Comparison of ENCODE assay signal across 14 cellular contexts in the genomic region with DNA sequence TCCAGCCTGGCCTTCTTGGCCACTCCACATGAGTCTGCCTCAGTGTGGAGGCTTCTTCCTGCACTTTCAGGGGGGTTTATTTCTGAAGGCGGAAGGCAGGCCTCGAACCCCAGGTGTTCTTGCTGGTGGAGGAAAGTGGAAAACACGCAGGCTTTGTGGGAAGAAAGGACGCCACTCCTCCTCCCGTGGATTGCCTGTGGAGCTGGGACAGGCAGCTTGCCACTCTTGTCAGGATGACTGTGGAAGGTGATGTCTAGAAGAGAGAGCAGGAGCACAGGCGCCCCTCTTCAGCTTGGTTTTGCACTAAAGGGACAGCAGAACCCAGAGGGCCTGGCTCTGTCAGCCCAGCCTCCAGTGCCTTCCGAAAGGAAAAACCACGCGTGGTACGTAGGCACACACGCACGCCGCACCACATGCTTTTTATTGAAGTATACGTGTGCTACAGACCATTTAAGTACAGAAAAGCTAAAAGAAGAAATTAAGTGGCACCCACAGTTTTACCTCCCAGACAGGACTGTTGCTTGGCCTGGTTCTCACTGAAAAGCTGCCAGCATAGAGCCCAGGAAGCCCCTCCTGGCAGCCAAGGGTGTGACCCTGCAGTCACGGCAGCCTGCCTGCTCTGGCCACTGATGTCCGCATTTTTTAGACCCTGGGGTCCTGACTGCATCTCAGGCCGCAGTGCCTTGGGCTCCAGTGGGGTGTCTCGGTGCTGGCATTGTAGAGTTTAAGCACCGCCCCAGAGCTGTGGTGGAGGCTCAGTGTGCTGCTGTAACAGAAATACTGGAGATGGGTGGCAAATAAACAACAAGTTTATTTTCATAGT. TPM values are rescaled to one million over a fixed set of nuclear protein-coding genes. Genes with fewer than 3 reads are reported as not detected.
DNase-seq lines count a peak whose midpoint lies in the region; ATAC-seq and TF ChIP-seq lines count a peak whose summit lies in the region.
"Had no signal": no experiment of that assay in that cellular context is flagged by ENCODE, and none has a peak within 500 bp of the region (broad histone marks: within the 10 kb centered on the region; RNA-seq: fewer than 3 reads in every experiment).

No MANE protein-coding gene starts in this region.

- CTCF ChIA-PET in activated naive CD4-positive, alpha-beta T cell treated with anti-CD3 and anti-CD28 coated beads, Interleukin-2, amount 10 ng/mL, durations not matched to agents 7 days and 5 days (lab: Charles Lee) = interaction anchor here (0.8 to 4.2 kb wide), 7 partner anchors 9 to 140 kb away, joined by 3 to 21 read pairs (median 4); no protein-coding TSS in a partner anchor
- CTCF ChIA-PET in activated CD4-positive, alpha-beta memory T cell treated with anti-CD3 and anti-CD28 coated beads for 36 hours (lab: Charles Lee) = interaction anchor here (1.1 to 3.5 kb wide), 6 partner anchors 9 to 141 kb away, joined by 4 to 22 read pairs (median 18); partner anchors contain the start of gene KLF13

- H3K9me3 ChIP-seq in lower lobe of right lung (no peaks in the 10 kb centered on the region), thymus (ENCODE audit: control insufficient read depth) (no peaks in the 10 kb centered on the region)
- H3K9me3 ChIP-seq: pancreas had no signal

- peak; percentile 21 for DNase-seq in activated naive CD4-positive, alpha-beta T cell treated with anti-CD3 and anti-CD28 coated beads, Interleukin-2, amount 10 ng/mL, durations not matched to agents 7 days and 5 days
- no peak for DNase-seq in activated naive CD4-positive, alpha-beta T cell treated with anti-CD3 and anti-CD28 coated beads, Interleukin-2, amount 50 U/mL, for 16 hours
- DNase-seq in activated CD4-positive, alpha-beta memory T cell treated with anti-CD3 and anti-CD28 coated beads for 36 hours = no peak
- DNase-seq in lower lobe of right lung = no peak
- DNase-seq in germinal center (ENCODE audit: low spot score) = no peak
- DNase-seq in COLO829 (ENCODE audit: low spot score) = no peak
- no peak for DNase-seq in NCI-H1436 treated with DMSO at 0.1 percent for 48 hours (lab: John Stamatoyannopoulos, UW)
- DNase-seq: cerebellar nuclear complex, DMS79 treated with DMSO at 0.1 percent for 48 hours, mammary epithelial cell, NCI-H446, OCI-M1 had no signal

- no peak overlapping the region for H3K4me3 ChIP-seq in lower lobe of right lung
- H3K4me3 ChIP-seq in thymus (ENCODE audit: low read length) = no peak overlapping the region
- H3K4me3 ChIP-seq: pancreas had no signal

- H3K27ac Mint-ChIP-seq in activated naive CD4-positive, alpha-beta T cell treated with anti-CD3 and anti-CD28 coated beads, Interleukin-2, amount 10 ng/mL, durations not matched to agents 7 days and 5 days = peak overlapping the region; percentile 99
- H3K27ac Mint-ChIP-seq in activated CD4-positive, alpha-beta memory T cell treated with anti-CD3 and anti-CD28 coated beads for 36 hours = peak overlapping the region; percentile 100

- POLR2A ChIA-PET in activated CD4-positive, alpha-beta memory T cell treated with anti-CD3 and anti-CD28 coated beads for 36 hours (lab: Charles Lee) = interaction anchor here (1.6 to 7.5 kb wide), 7 partner anchors 12 to 111 kb away, joined by 3 to 97 read pairs (median 18); partner anchors contain the start of gene KLF13

- ATAC-seq in lower lobe of right lung = no peak
- ATAC-seq: pancreas had no signal

- H3K4me1 ChIP-seq in lower lobe of right lung = peaks cover 100% of the 10 kb centered on the region
- H3K4me1 ChIP-seq in thymus (ENCODE audit: control insufficient read depth, insufficient read depth, low read length) = peaks cover 97% of the 10 kb centered on the region

- H3K36me3 Mint-ChIP-seq in activated naive CD4-positive, alpha-beta T cell treated with anti-CD3 and anti-CD28 coated beads, Interleukin-2, amount 10 ng/mL, durations not matched to agents 7 days and 5 days = peaks cover 53% of the 10 kb centered on the region
- peaks cover 41% of the 10 kb centered on the region for H3K36me3 Mint-ChIP-seq in activated CD4-positive, alpha-beta memory T cell treated with anti-CD3 and anti-CD28 coated beads for 36 hours

- H3K27ac ChIP-seq in lower lobe of right lung (peak overlapping the region; percentile 88), thymus (ENCODE audit: low read depth) (peak overlapping the region; percentile 83)
- H3K27ac ChIP-seq: pancreas had no signal

- H3K9me3 Mint-ChIP-seq in activated naive CD4-positive, alpha-beta T cell treated with anti-CD3 and anti-CD28 coated beads, Interleukin-2, amount 10 ng/mL, durations not matched to agents 7 days and 5 days = no peaks in the 10 kb centered on the region
- H3K9me3 Mint-ChIP-seq in activated CD4-positive, alpha-beta memory T cell treated with anti-CD3 and anti-CD28 coated beads for 36 hours = no peaks in the 10 kb centered on the region

- H3K4me1 Mint-ChIP-seq in activated naive CD4-positive, alpha-beta T cell treated with anti-CD3 and anti-CD28 coated beads, Interleukin-2, amount 10 ng/mL, durations not matched to agents 7 days and 5 days = peaks cover 100% of the 10 kb centered on the region
- H3K4me1 Mint-ChIP-seq in activated CD4-positive, alpha-beta memory T cell treated with anti-CD3 and anti-CD28 coated beads for 36 hours (ENCODE audit: low read depth) = peaks cover 98% of the 10 kb centered on the region

- no peak for TF ChIP-seq CTCF in lower lobe of right lung (IDR thresholded peaks at IDR 0.05)

- peaks cover 28% of the 10 kb centered on the region for H3K36me3 ChIP-seq in lower lobe of right lung
- H3K36me3 ChIP-seq in thymus (ENCODE audit: control insufficient read depth, insufficient read depth) = peaks cover 56% of the 10 kb centered on the region
- H3K36me3 ChIP-seq: pancreas had no signal

- peak overlapping the region; percentile 85 for H3K4me3 Mint-ChIP-seq in activated naive CD4-positive, alpha-beta T cell treated with anti-CD3 and anti-CD28 coated beads, Interleukin-2, amount 10 ng/mL, durations not matched to agents 7 days and 5 days
- peak overlapping the region; percentile 93 for H3K4me3 Mint-ChIP-seq in activated CD4-positive, alpha-beta memory T cell treated with anti-CD3 and anti-CD28 coated beads for 36 hours

- H3K27me3 Mint-ChIP-seq in activated naive CD4-positive, alpha-beta T cell treated with anti-CD3 and anti-CD28 coated beads, Interleukin-2, amount 10 ng/mL, durations not matched to agents 7 days and 5 days = no peaks in the 10 kb centered on the region
- no peaks in the 10 kb centered on the region for H3K27me3 Mint-ChIP-seq in activated CD4-positive, alpha-beta memory T cell treated with anti-CD3 and anti-CD28 coated beads for 36 hours

- H3K27me3 ChIP-seq in lower lobe of right lung (ENCODE audit: low read depth) (no peaks in the 10 kb centered on the region), thymus (ENCODE audit: control insufficient read depth, insufficient read depth) (no peaks in the 10 kb centered on the region)
- H3K27me3 ChIP-seq: pancreas had no signal

- intact Hi-C loops in activated CD4-positive, alpha-beta memory T cell treated with anti-CD3 and anti-CD28 coated beads for 36 hours (cut with micrococcal nuclease) = loop anchor here (1.0 to 5.0 kb wide), 6 partner anchors 13 to 131 kb away; no protein-coding TSS in a partner anchor
- intact Hi-C loops in lower lobe of right lung (cut with DNase I) = no loop called here

- WGBS in thymus = 93% methylated on average over 19 of the region's 19 CpGs

RNA-seq across cellular contexts. Expression of gene KLF13, which starts 21.6 kb away (rescaled TPM):
- total RNA-seq in activated CD4-positive, alpha-beta memory T cell treated with anti-CD3 and anti-CD28 coated beads for 36 hours = 100 to 1,000 TPM; 134 to 145 TPM
- 178 TPM for total RNA-seq in lower lobe of right lung
- polyA plus RNA-seq in thymus = 107 TPM
